ENCODE assay signal across 1 cellular context in the genomic region with DNA sequence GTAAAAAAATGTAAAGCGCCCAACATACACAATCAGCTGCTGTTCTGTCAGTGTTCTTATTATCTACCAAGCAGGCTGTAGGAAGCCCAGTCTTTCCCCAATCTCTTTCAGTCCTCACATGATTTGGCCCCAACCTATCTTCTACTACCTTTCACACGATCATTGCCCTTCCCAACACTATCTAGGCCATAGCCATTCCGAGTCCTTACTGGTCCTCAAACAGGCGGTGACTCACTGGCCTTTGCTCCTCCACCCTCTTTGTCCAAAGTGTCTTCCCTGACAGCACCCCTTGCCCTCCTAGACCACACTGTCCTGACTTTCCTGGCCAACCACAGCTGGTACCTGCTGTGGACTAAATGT.
TF ChIP-seq lines count a peak whose summit lies in the region.

No MANE protein-coding gene starts in this region.

TF ChIP-seq in A549, 52 proteins besides CTCF, POLR2A, EP300 and RAD21 (continued from another document):
- TF ChIP-seq, protein P1, sequence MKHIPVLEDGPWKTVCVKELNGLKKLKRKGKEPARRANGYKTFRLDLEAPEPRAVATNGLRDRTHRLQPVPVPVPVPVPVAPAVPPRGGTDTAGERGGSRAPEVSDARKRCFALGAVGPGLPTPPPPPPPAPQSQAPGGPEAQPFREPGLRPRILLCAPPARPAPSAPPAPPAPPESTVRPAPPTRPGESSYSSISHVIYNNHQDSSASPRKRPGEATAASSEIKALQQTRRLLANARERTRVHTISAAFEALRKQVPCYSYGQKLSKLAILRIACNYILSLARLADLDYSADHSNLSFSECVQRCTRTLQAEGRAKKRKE (CRISPR knock-in tag; IDR thresholded peaks at IDR 0.05; ENCODE audit: low read depth), result no peak
- no peak for TF ChIP-seq HEYL (CRISPR knock-in tag; IDR thresholded peaks at IDR 0.05)
